ENCODE assay signal across 9 cellular contexts in genomic region chr7:69739182-69739581, GRCh38.
DNase-seq lines count a peak whose midpoint lies in the region; ATAC-seq and TF ChIP-seq lines count a peak whose summit lies in the region.
"Had no signal": no experiment of that assay in that cellular context is flagged by ENCODE, and none has a peak within 500 bp of the region (broad histone marks: within the 10 kb centered on the region; RNA-seq: fewer than 3 reads in every experiment).

No MANE protein-coding gene starts in this region.

- no peak for TF ChIP-seq CTCF in progenitor cell of endocrine pancreas (IDR thresholded peaks at IDR 0.05; ENCODE audit: unreplicated experiment)
- TF ChIP-seq CTCF in CD4-positive, alpha-beta T cell (IDR thresholded peaks at IDR 0.05), result no peak

- no peaks in the 10 kb centered on the region for H3K9me3 ChIP-seq in CD4-positive, alpha-beta T cell (ENCODE audit: control insufficient read depth, low read length)

- H3K36me3 Mint-ChIP-seq in progenitor cell of endocrine pancreas (ENCODE audit: insufficient read depth), result no peaks in the 10 kb centered on the region
- H3K36me3 Mint-ChIP-seq in T-cell, result no peaks in the 10 kb centered on the region
- H3K36me3 Mint-ChIP-seq in CD4-positive, alpha-beta T cell (ENCODE audit: low read depth), result no peaks in the 10 kb centered on the region
- H3K36me3 Mint-ChIP-seq: IgD-negative memory B cell had no signal

- no peak overlapping the region for H3K4me3 Mint-ChIP-seq in progenitor cell of endocrine pancreas (ENCODE audit: low read depth)
- H3K4me3 Mint-ChIP-seq in T-cell, result no peak overlapping the region
- H3K4me3 Mint-ChIP-seq in CD4-positive, alpha-beta T cell, result no peak overlapping the region

- intact Hi-C loops in CD4-positive, alpha-beta T cell (cut with DNase I, micrococcal nuclease), result no loop called here

- H3K27ac Mint-ChIP-seq in progenitor cell of endocrine pancreas, result no peak overlapping the region
- no peak overlapping the region for H3K27ac Mint-ChIP-seq in T-cell
- H3K27ac Mint-ChIP-seq in CD4-positive, alpha-beta T cell, result no peak overlapping the region
- H3K27ac Mint-ChIP-seq: IgD-negative memory B cell had no signal

- DNase-seq in NCI-H146 (lab: John Stamatoyannopoulos, UW), result peak; percentile 32
- no peak for DNase-seq in NCI-H146 treated with DMSO at 0.1 percent for 48 hours (lab: John Stamatoyannopoulos, UW; ENCODE audit: unreplicated experiment)
- DNase-seq in NAMALWA (ENCODE audit: low spot score), result peak; percentile 91
- peak; percentile 4 to 24 (median 17) for DNase-seq in stimulated activated CD4-positive, alpha-beta T cell treated with anti-CD3 and anti-CD28 coated beads, Interleukin-12 subunit alpha, Interleukin-12 subunit beta, amount 100 ng/mL, for 48 hours (ENCODE audit: low read depth in 2 of 3, low spot score in 1 of 3)
- DNase-seq in progenitor cell of endocrine pancreas (ENCODE audit: low spot score, unreplicated experiment), result no peak
- no peak for DNase-seq in T-cell
- DNase-seq in CD4-positive, alpha-beta T cell, result no peak

- H3K9me3 Mint-ChIP-seq in progenitor cell of endocrine pancreas (ENCODE audit: low read depth) (no peaks in the 10 kb centered on the region), T-cell (peaks cover 0 to 3% (median 0%) of the 10 kb centered on the region in 3 donors)
- H3K9me3 Mint-ChIP-seq in CD4-positive, alpha-beta T cell, result no peaks in the 10 kb centered on the region

- no peaks in the 10 kb centered on the region for H3K27me3 Mint-ChIP-seq in progenitor cell of endocrine pancreas
- peaks cover 0 to 3% of the 10 kb centered on the region in 2 donors for H3K27me3 Mint-ChIP-seq in T-cell
- H3K27me3 Mint-ChIP-seq in CD4-positive, alpha-beta T cell, result peaks cover 3% of the 10 kb centered on the region

- ATAC-seq in GM21737 (IDR thresholded peaks at IDR 0.05; ENCODE audit: unreplicated experiment) (peak; percentile 63), T-cell (replicated peaks in 1 of 4) (no peak)
- ATAC-seq in CD4-positive, alpha-beta T cell (ENCODE audit: poor library complexity), result no peak

- H3K4me1 Mint-ChIP-seq in progenitor cell of endocrine pancreas (ENCODE audit: low read depth) (peaks cover 36% of the 10 kb centered on the region), T-cell (peaks cover 0 to 6% (median 0%) of the 10 kb centered on the region in 3 donors)
- H3K4me1 Mint-ChIP-seq in CD4-positive, alpha-beta T cell (ENCODE audit: low read depth), result no peaks in the 10 kb centered on the region

- no peaks in the 10 kb centered on the region for H3K27me3 ChIP-seq in CD4-positive, alpha-beta T cell (ENCODE audit: control insufficient read depth, insufficient read depth, low read length)

- POLR2A ChIA-PET in T-cell (lab: Charles Lee), result no interaction called here
- POLR2A ChIA-PET in CD4-positive, alpha-beta T cell (lab: Charles Lee), result interaction anchor here (0.6 kb wide), 1 partner anchor 183 kb away, joined by 3 read pairs; no protein-coding TSS in a partner anchor

- H3K27ac ChIP-seq in CD4-positive, alpha-beta T cell (ENCODE audit: low read depth, low read length), result no peak overlapping the region

- CTCF ChIA-PET in T-cell (lab: Charles Lee), result interaction anchor here in 1 of 2 donors (0.6 kb wide), 1 partner anchor 9 kb away, joined by 3 read pairs; no protein-coding TSS in a partner anchor
- CTCF ChIA-PET in CD4-positive, alpha-beta T cell (lab: Charles Lee), result no interaction called here

Comparison
In these comparisons a context has a peak if more than half of its experiments do, and no peak if none do; other contexts are left out.
1. DNase-seq: peak in NCI-H146 (single experiment), NAMALWA (single experiment) and stimulated activated CD4-positive, alpha-beta T cell treated with anti-CD3 and anti-CD28 coated beads, Interleukin-12 subunit alpha, Interleukin-12 subunit beta, amount 100 ng/mL, for 48 hours (3 of 3); none in NCI-H146 treated with DMSO at 0.1 percent for 48 hours (single experiment), progenitor cell of endocrine pancreas (single experiment), T-cell (0 of 34) and CD4-positive, alpha-beta T cell (0 of 10).